ENCODE assay signal across 9 cellular contexts in genomic region chr4:168440442-168441264, GRCh38. TPM values are rescaled to one million over a fixed set of nuclear protein-coding genes. Genes with fewer than 3 reads are reported as not detected.
DNase-seq lines count a peak whose midpoint lies in the region; ATAC-seq and TF ChIP-seq lines count a peak whose summit lies in the region.
"Had no signal": no experiment of that assay in that cellular context is flagged by ENCODE, and none has a peak within 500 bp of the region (broad histone marks: within the 10 kb centered on the region; RNA-seq: fewer than 3 reads in every experiment).

No MANE protein-coding gene starts in this region.

- H3K4me1 ChIP-seq in BE2C: peaks cover 9% of the 10 kb centered on the region

- ATAC-seq in GM18520 (IDR thresholded peaks at IDR 0.05; ENCODE audit: unreplicated experiment): peak; percentile 85
- peak; percentile 99 for ATAC-seq in HG02763 (IDR thresholded peaks at IDR 0.05; ENCODE audit: unreplicated experiment)
- peak; percentile 71 for ATAC-seq in left colon

- TF ChIP-seq CTCF in BE2C (IDR thresholded peaks at IDR 0.05; ENCODE audit: low read depth, low read length) (no peak), coronary artery (IDR thresholded peaks at IDR 0.05) (no peak)

- H3K4me3 ChIP-seq in BE2C (ENCODE audit: low read depth, low read length) (no peak overlapping the region), coronary artery (no peak overlapping the region)

- H3K27ac ChIP-seq in coronary artery: no peak overlapping the region
- H3K27ac ChIP-seq: KMS-11 had no signal

- H3K9me3 ChIP-seq in BE2C: 0 out of 2 replicates have a peak, but pooled peaks cover 3% of the 10 kb centered on the region

- intact Hi-C loops in left colon (cut with DNase I, micrococcal nuclease): no loop called here

- no peaks in the 10 kb centered on the region for H3K27me3 ChIP-seq in BE2C

- H3K36me3 ChIP-seq in BE2C: no peaks in the 10 kb centered on the region

- DNase-seq in OCI-M1 (lab: John Stamatoyannopoulos, UW) (peak; percentile 38), left colon (no peak), NCI-H748 treated with DMSO at 0.1 percent for 48 hours (lab: John Stamatoyannopoulos, UW) (no peak), BE2C (no peak), coronary artery (ENCODE audit: low spot score) (no peak)
- DNase-seq in stimulated activated naive CD4-positive, alpha-beta T cell (lab: John Stamatoyannopoulos, UW): no peak

RNA-seq across cellular contexts. Expression of gene DDX60L, which starts 39.6 kb away (rescaled TPM):
- total RNA-seq in left colon: 10 to 100 TPM; 36.4 to 41.5 TPM
- 1.3 TPM for polyA plus RNA-seq in BE2C (2012; ENCODE audit: insufficient read depth, insufficient read length, low read depth)

RNA-seq across cellular contexts. Expression of gene PALLD, which starts 56.2 kb away (rescaled TPM):
- total RNA-seq in left colon: 100 to 1,000 TPM in 1 of 2 donors, 10 to 100 TPM in 1; 92.7 to 138 TPM
- 5.5 TPM for polyA plus RNA-seq in BE2C (2012; ENCODE audit: insufficient read depth, insufficient read length, low read depth)
